8 cellular contexts compared by ENCODE assay signal in the genomic region with DNA sequence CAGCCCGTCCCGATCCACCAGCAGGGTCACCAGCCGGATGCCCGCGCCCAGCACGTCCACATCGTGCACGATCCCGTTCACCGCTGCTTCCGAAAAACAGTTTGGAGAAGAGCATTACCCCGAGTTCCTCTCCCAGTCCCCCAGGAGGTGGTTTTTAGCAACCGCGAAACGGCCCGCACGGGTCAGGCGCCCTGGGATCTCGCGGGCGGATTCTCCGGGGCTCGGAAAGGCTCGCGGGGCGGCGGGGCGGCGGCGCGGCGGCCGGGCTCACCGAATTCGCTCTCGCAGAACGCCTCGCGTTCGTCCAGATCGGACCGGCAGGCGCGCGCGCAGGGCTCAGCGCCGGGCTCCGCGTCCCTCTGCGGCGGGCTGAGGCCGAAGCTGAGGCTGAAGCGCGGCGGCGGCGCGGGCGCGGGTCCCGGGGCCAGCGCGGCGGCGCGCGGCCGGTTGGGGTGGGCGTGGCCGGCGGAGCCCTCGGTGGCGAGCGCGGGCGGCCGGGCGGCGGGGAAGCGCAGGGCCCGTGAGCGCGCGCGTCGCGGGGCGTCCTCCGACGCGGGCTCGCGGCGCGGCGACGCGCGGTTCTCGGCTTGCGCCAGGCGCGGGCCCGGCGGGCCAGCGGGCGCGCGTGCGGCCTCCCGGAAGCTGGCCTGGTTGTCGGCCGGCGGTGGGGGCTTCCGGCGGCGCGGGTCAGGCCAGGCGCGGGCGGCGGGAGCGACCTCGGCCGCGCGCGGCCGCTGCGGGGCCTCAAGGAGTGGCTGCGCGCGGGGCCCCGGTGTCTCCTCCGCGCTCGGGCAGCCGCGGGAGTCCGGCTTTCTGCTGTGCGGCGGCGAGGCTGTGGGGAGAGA. TPM values are rescaled to one million over a fixed set of nuclear protein-coding genes. Genes with fewer than 3 reads are reported as not detected.
DNase-seq lines count a peak whose midpoint lies in the region; ATAC-seq, FAIRE-seq and TF ChIP-seq lines count a peak whose summit lies in the region.

No MANE protein-coding gene starts in this region.

- peak overlapping the region; percentile 78 for H3K4me3 ChIP-seq in A549

- ATAC-seq in A549 (peak; percentile 77 to 83), GM18519 (IDR thresholded peaks at IDR 0.05; ENCODE audit: low FRiP score, unreplicated experiment) (peak; percentile 70), HG03039 (IDR thresholded peaks at IDR 0.05; ENCODE audit: unreplicated experiment) (peak; percentile 66)

- peaks cover 23% of the 10 kb centered on the region for H3K4me1 ChIP-seq in A549

- 1% methylated on average over 35 of the region's 144 CpGs for WGBS in A549 (ENCODE audit: missing lambda C conversion rate)

- TF ChIP-seq EP300 in A549 (IDR thresholded peaks at IDR 0.05): no peak

- TF ChIP-seq RAD21 in A549 (conservative IDR thresholded peaks at IDR 0.05 in 1 of 2, IDR thresholded peaks at IDR 0.05 in 1 of 2): no peak

- H3K27ac ChIP-seq in A549: peak overlapping the region; percentile 93 to 95

- DNase-seq in A549 (ENCODE audit: low read depth in 1 of 2, low spot score in 1 of 2) (peak; percentile 77 to 90), NCI-H2171 (lab: John Stamatoyannopoulos, UW) (peak; percentile 72), cerebellar cortex (ENCODE audit: low spot score) (peak; percentile 60), kidney glomerular epithelial cell (lab: John Stamatoyannopoulos, UW) (peak; percentile 57)
- DNase-seq in activated CD4-positive, CD25-positive, alpha-beta regulatory T cell treated with anti-CD3 and anti-CD28 coated beads, Interleukin-2, amount 50 U/mL, for 16 hours (ENCODE audit: low read depth, low spot score): peak; percentile 16
- DNase-seq in stimulated activated CD4-positive, alpha-beta T cell treated with anti-CD3 and anti-CD28 coated beads, Interleukin-15, amount 100 ng/mL, for 24 hours: peak; percentile 84

- peak overlapping the region; percentile 92 for H3K4me2 ChIP-seq in A549

- no peak for TF ChIP-seq CTCF in A549 (IDR thresholded peaks at IDR 0.05)

- no peaks in the 10 kb centered on the region for H3K9me3 ChIP-seq in A549

- POLR2A ChIA-PET in A549 (lab: Yijun Ruan, JAX): interaction anchor here (0.6 to 2.2 kb wide), 7 partner anchors 16 to 112 kb away, joined by 3 to 19 read pairs (median 4); partner anchors contain the start of gene KPNA2

- peak; percentile 68 for TF ChIP-seq POLR2A in A549 (IDR thresholded peaks at IDR 0.05; ENCODE audit: low read length)

- no peak for FAIRE-seq in A549 (lab: Jason Lieb, UNC)

- CTCF ChIA-PET in A549 (lab: Yijun Ruan, JAX): interaction anchor here (1.1 to 4.0 kb wide), 5 partner anchors 14 to 194 kb away, joined by 3 to 20 read pairs (median 3); no protein-coding TSS in a partner anchor

TF ChIP-seq in A549, 52 proteins besides CTCF, POLR2A, EP300 and RAD21 (continues in another document):
- TF ChIP-seq HOXB13 (CRISPR knock-in tag; IDR thresholded peaks at IDR 0.05; ENCODE audit: low read depth): no peak
- TF ChIP-seq CEBPB (IDR thresholded peaks at IDR 0.05): no peak
- 0 out of 2 replicates have a peak, but pooled peaks have one; percentile 46 for TF ChIP-seq RNF2 (IDR thresholded peaks at IDR 0.05; ENCODE audit: borderline replicate concordance, low read depth)
- TF ChIP-seq PBX3 (IDR thresholded peaks at IDR 0.05): 0 out of 2 replicates have a peak, but pooled peaks have one; percentile 8
- TF ChIP-seq NR3C1 (IDR thresholded peaks at IDR 0.05): no peak
- no peak for TF ChIP-seq SREBF2 (IDR thresholded peaks at IDR 0.05)
- TF ChIP-seq HEYL (CRISPR knock-in tag; IDR thresholded peaks at IDR 0.05): no peak
- no peak for TF ChIP-seq ELK1 (IDR thresholded peaks at IDR 0.05; ENCODE audit: low read depth, low read length)
- no peak for TF ChIP-seq SMC3 (IDR thresholded peaks at IDR 0.05)
- TF ChIP-seq NPAS2 (CRISPR knock-in tag; IDR thresholded peaks at IDR 0.05; ENCODE audit: borderline replicate concordance): no peak
- TF ChIP-seq EHF (CRISPR knock-in tag; IDR thresholded peaks at IDR 0.05): no peak
- TF ChIP-seq ATOH8 (CRISPR knock-in tag; IDR thresholded peaks at IDR 0.05; ENCODE audit: low read depth): 0 out of 2 replicates have a peak, but pooled peaks have one; percentile 44
- no peak for TF ChIP-seq EHMT2 (IDR thresholded peaks at IDR 0.05; ENCODE audit: low read depth)
- no peak for TF ChIP-seq CHD2 (IDR thresholded peaks at IDR 0.05; ENCODE audit: low read length, partially characterized antibody)
- no peak for TF ChIP-seq RFX5 (IDR thresholded peaks at IDR 0.05)
- TF ChIP-seq TP53 (CRISPR knock-in tag; IDR thresholded peaks at IDR 0.05): no peak
- TF ChIP-seq FOXS1 (CRISPR knock-in tag; IDR thresholded peaks at IDR 0.05): no peak
- TF ChIP-seq, protein P1, sequence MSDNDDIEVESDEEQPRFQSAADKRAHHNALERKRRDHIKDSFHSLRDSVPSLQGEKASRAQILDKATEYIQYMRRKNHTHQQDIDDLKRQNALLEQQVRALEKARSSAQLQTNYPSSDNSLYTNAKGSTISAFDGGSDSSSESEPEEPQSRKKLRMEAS (IDR thresholded peaks at IDR 0.05): peak; percentile 64; the same call in 1 of the 2 replicates
- TF ChIP-seq BCL3 (IDR thresholded peaks at IDR 0.05): peak; percentile 72; the same call in 1 of the 3 replicates
- TF ChIP-seq CBX8 (IDR thresholded peaks at IDR 0.05): no peak
- no peak for TF ChIP-seq BHLHE40 (IDR thresholded peaks at IDR 0.05; ENCODE audit: low read depth, low read length)
- no peak; the same call in 1 of the 2 replicates for TF ChIP-seq HMGXB4 (CRISPR knock-in tag; IDR thresholded peaks at IDR 0.05; ENCODE audit: borderline replicate concordance)
- no peak for TF ChIP-seq POLR2AphosphoS2 (conservative IDR thresholded peaks at IDR 0.05; ENCODE audit: low read length)
- no peak for TF ChIP-seq RARB (CRISPR knock-in tag; IDR thresholded peaks at IDR 0.05)

RNA-seq across cellular contexts. Expression of gene C17orf58, which starts 2.9 kb away (rescaled TPM):
- 18.4 and 20.0 TPM in 2 replicates for polyA plus RNA-seq in A549 (2011; rRNA removed)
- 18.1 and 22.4 TPM in 2 replicates for polyA plus RNA-seq in A549 (2012; cell fraction: cytosol; rRNA removed)
- polyA plus RNA-seq in A549 (2012; cell fraction: nucleus; rRNA removed): 7.9 and 8.5 TPM in 2 replicates
- polyA plus RNA-seq in A549 (2017; fragmentation: RNase III; extraction: RNeasy Plus Mini Kit Qiagen cat#74134 plus additional on column Dnase treatment): 9.6 to 11.2 TPM (median 9.9 TPM) in 3 replicates
- 8.9 and 10.0 TPM in 2 replicates for polyA minus RNA-seq in A549 (2011; rRNA and poly(A)+ RNA removed)

RNA-seq across cellular contexts. Expression of gene KPNA2, which starts 42.2 kb away (rescaled TPM):
- 382 and 429 TPM in 2 replicates for polyA plus RNA-seq in A549 (2011; rRNA removed)
- 307 and 329 TPM in 2 replicates for polyA plus RNA-seq in A549 (2012; cell fraction: cytosol; rRNA removed)
- 276 and 345 TPM in 2 replicates for polyA plus RNA-seq in A549 (2012; cell fraction: nucleus; rRNA removed)
- 614 to 826 TPM (median 700 TPM) in 3 replicates for polyA plus RNA-seq in A549 (2017; fragmentation: RNase III; extraction: RNeasy Plus Mini Kit Qiagen cat#74134 plus additional on column Dnase treatment)
- polyA minus RNA-seq in A549 (2011; rRNA and poly(A)+ RNA removed): 495 and 508 TPM in 2 replicates

Comparison
In these comparisons a context has a peak if more than half of its experiments do, and no peak if none do; other contexts are left out.
1. Peak in every context shown above with its lines: DNase-seq, ATAC-seq, H3K4me3 ChIP-seq and H3K27ac ChIP-seq.
2. DNase-seq: peak in every context shown above with its lines; median percentile 84 in stimulated activated CD4-positive, alpha-beta T cell treated with anti-CD3 and anti-CD28 coated beads, Interleukin-15, amount 100 ng/mL, for 24 hours; 84 in A549; 72 in NCI-H2171; 60 in cerebellar cortex; 57 in kidney glomerular epithelial cell; 16 in activated CD4-positive, CD25-positive, alpha-beta regulatory T cell treated with anti-CD3 and anti-CD28 coated beads, Interleukin-2, amount 50 U/mL, for 16 hours.